Comparison of ENCODE assay signal across 9 cellular contexts in the genomic region with DNA sequence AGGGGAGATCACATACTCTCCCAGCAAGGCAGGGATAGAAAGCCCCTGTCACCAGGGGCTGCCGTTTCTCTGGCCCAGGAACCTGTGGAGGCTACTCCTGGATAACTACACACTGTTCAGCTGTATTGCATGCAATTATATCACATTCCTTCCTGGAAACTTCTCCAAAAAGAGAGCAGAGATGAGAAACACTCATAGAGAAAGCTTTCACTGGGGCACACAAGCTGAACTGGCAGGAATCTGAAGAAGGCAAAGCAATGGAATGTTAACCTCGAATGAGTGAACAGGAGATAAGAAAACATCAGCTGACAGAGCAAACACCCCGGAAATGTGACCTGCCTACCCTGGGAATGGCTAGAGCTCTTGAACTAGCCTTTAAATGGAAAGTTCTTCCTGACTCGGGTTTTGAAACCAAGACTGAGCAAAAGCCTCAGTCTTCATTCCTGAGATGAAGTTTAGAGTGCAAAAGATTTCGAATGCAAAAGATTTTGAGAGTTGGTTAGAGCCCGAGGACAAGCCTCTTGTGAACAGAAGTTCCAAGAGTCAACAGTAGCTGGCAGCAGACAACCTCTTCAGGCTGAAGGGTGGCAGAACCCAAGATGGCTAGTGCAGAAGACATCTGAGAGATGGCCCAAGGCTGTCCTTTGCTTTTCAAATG. TPM values are rescaled to one million over a fixed set of nuclear protein-coding genes. Genes with fewer than 3 reads are reported as not detected.
A peak's percentile ranks its signal among the peaks of the same experiment; 100 is the strongest.
DNase-seq lines count a peak whose midpoint lies in the region; ATAC-seq, FAIRE-seq and TF ChIP-seq lines count a peak whose summit lies in the region.
"Had no signal": no experiment of that assay in that cellular context is flagged by ENCODE, and none has a peak within 500 bp of the region (broad histone marks: within the 10 kb centered on the region; RNA-seq: fewer than 3 reads in every experiment).

No MANE protein-coding gene starts in this region.

- no peak overlapping the region for H3K4me3 Mint-ChIP-seq in neural crest cell
- H3K4me3 Mint-ChIP-seq in activated CD4-positive, alpha-beta T cell treated with anti-CD3 and anti-CD28 coated beads, Interleukin-2, amount 10 ng/mL, durations not matched to agents 24 days and 14 days = no peak overlapping the region

- H3K79me2 ChIP-seq in KMS-11 (ENCODE audit: insufficient read depth, low read depth) = no peaks in the 10 kb centered on the region

- no peak overlapping the region for H3K4me3 ChIP-seq in KMS-11 (IDR thresholded peaks at IDR 0.05; ENCODE audit: insufficient read depth, low read depth, low read length)
- H3K4me3 ChIP-seq in colonic mucosa = no peak overlapping the region

- no peaks in the 10 kb centered on the region for H3K27me3 Mint-ChIP-seq in neural crest cell (ENCODE audit: low read depth)
- H3K27me3 Mint-ChIP-seq in activated CD4-positive, alpha-beta T cell treated with anti-CD3 and anti-CD28 coated beads, Interleukin-2, amount 10 ng/mL, durations not matched to agents 24 days and 14 days = peaks cover 5% of the 10 kb centered on the region

- H3K9ac ChIP-seq in KMS-11 = no peak overlapping the region
- no peak overlapping the region for H3K9ac ChIP-seq in colonic mucosa (ENCODE audit: low read depth in 2 of 2, low read length in 2 of 2)

- TF ChIP-seq CTCF in KMS-11 (conservative IDR thresholded peaks at IDR 0.05; ENCODE audit: low read depth, low read length) = peak; percentile 24; the same call in 1 of the 2 replicates
- TF ChIP-seq CTCF in colonic mucosa (IDR thresholded peaks at IDR 0.05) = peak; percentile 53
- peak; percentile 42 for TF ChIP-seq CTCF in neural crest cell (conservative IDR thresholded peaks at IDR 0.05)

- no peak for FAIRE-seq in GM19239 (lab: Jason Lieb, UNC)

- H3K36me3 ChIP-seq in KMS-11 (ENCODE audit: insufficient read depth) (no peaks in the 10 kb centered on the region), colonic mucosa (no peaks in the 10 kb centered on the region)

- H3K27ac ChIP-seq in KMS-11 (no peak overlapping the region), colonic mucosa (no peak overlapping the region)
- H3K27ac ChIP-seq: HL-60 had no signal

- H4K20me1 ChIP-seq in KMS-11 (ENCODE audit: insufficient read depth) = no peaks in the 10 kb centered on the region

- no peaks in the 10 kb centered on the region for H3K9me3 ChIP-seq in colonic mucosa

- DNase-seq in Daoy (ENCODE audit: low read depth) (peak; percentile 90), colonic mucosa (no peak), neural crest cell (ENCODE audit: low read depth, low spot score) (no peak), GM19239 (ENCODE audit: insufficient read length, low spot score) (no peak), NCI-H187 treated with DMSO at 0.1 percent for 48 hours (lab: John Stamatoyannopoulos, UW) (no peak)
- no peak for DNase-seq in activated CD4-positive, alpha-beta T cell treated with anti-CD3 and anti-CD28 coated beads, Interleukin-2, amount 10 ng/mL, durations not matched to agents 24 days and 14 days

- no peaks in the 10 kb centered on the region for H3K36me3 Mint-ChIP-seq in neural crest cell (ENCODE audit: low read depth)
- no peaks in the 10 kb centered on the region for H3K36me3 Mint-ChIP-seq in activated CD4-positive, alpha-beta T cell treated with anti-CD3 and anti-CD28 coated beads, Interleukin-2, amount 10 ng/mL, durations not matched to agents 24 days and 14 days (ENCODE audit: low read depth)

- no peak overlapping the region for H3K27ac Mint-ChIP-seq in neural crest cell (ENCODE audit: unreplicated experiment)
- no peak overlapping the region for H3K27ac Mint-ChIP-seq in activated CD4-positive, alpha-beta T cell treated with anti-CD3 and anti-CD28 coated beads, Interleukin-2, amount 10 ng/mL, durations not matched to agents 24 days and 14 days

- H2AFZ ChIP-seq in KMS-11 (ENCODE audit: low read depth) = no peak overlapping the region

- H3K4me2 ChIP-seq in KMS-11 = no peak overlapping the region

- no peaks in the 10 kb centered on the region for H3K9me3 Mint-ChIP-seq in neural crest cell
- H3K9me3 Mint-ChIP-seq in activated CD4-positive, alpha-beta T cell treated with anti-CD3 and anti-CD28 coated beads, Interleukin-2, amount 10 ng/mL, durations not matched to agents 24 days and 14 days = peaks cover 4% of the 10 kb centered on the region

- no peak for ATAC-seq in GM18511 (IDR thresholded peaks at IDR 0.05; ENCODE audit: unreplicated experiment)

- no peaks in the 10 kb centered on the region for H3K4me1 ChIP-seq in KMS-11 (ENCODE audit: low read depth, poor library complexity, severe bottlenecking)
- H3K4me1 ChIP-seq in colonic mucosa = no peaks in the 10 kb centered on the region

- H3K4me1 Mint-ChIP-seq in neural crest cell = no peaks in the 10 kb centered on the region
- no peaks in the 10 kb centered on the region for H3K4me1 Mint-ChIP-seq in activated CD4-positive, alpha-beta T cell treated with anti-CD3 and anti-CD28 coated beads, Interleukin-2, amount 10 ng/mL, durations not matched to agents 24 days and 14 days

- H3K27me3 ChIP-seq in KMS-11 (ENCODE audit: insufficient read depth, low read depth) = no peaks in the 10 kb centered on the region
- H3K27me3 ChIP-seq in colonic mucosa = no peaks in the 10 kb centered on the region

- intact Hi-C loops in colonic mucosa (cut with DNase I) = loop anchor here (5.0 kb wide), 1 partner anchor 79 kb away; no protein-coding TSS in a partner anchor
- intact Hi-C loops in activated CD4-positive, alpha-beta T cell treated with anti-CD3 and anti-CD28 coated beads, Interleukin-2, amount 10 ng/mL, durations not matched to agents 24 days and 14 days (cut with micrococcal nuclease) = no loop called here

RNA-seq across cellular contexts. Expression of gene CCN1, which starts 32.3 kb away (rescaled TPM):
- total RNA-seq in Daoy (2014; rRNA removed; shearing (Covaris generic)) = 33.7 and 40.9 TPM in 2 replicates
- total RNA-seq in colonic mucosa = 10 to 100 TPM; 15.6 to 44.7 TPM
- total RNA-seq in neural crest cell = 12.3 and 13.5 TPM in 2 replicates
- 0.14 and 0.21 TPM in 2 replicates for total RNA-seq in activated CD4-positive, alpha-beta T cell treated with anti-CD3 and anti-CD28 coated beads, Interleukin-2, amount 10 ng/mL, durations not matched to agents 24 days and 14 days

Comparison
In these comparisons a context has a peak if more than half of its experiments do, and no peak if none do; other contexts are left out.
1. RNA of gene CCN1, which starts 32.3 kb away (total RNA-seq): 15.6 to 44.7 TPM in colonic mucosa, 33.7 to 40.9 TPM in Daoy and 12.3 to 13.5 TPM in neural crest cell; 0.14 to 0.21 TPM in activated CD4-positive, alpha-beta T cell treated with anti-CD3 and anti-CD28 coated beads, Interleukin-2, amount 10 ng/mL, durations not matched to agents 24 days and 14 days; every median in the first group is over 10 times any median in the second.
2. Peak in every context shown above with its lines, with median percentiles within 50 percentile points of each other: CTCF ChIP-seq.